Comparison of ENCODE assay signal across 8 cellular contexts in the genomic region with DNA sequence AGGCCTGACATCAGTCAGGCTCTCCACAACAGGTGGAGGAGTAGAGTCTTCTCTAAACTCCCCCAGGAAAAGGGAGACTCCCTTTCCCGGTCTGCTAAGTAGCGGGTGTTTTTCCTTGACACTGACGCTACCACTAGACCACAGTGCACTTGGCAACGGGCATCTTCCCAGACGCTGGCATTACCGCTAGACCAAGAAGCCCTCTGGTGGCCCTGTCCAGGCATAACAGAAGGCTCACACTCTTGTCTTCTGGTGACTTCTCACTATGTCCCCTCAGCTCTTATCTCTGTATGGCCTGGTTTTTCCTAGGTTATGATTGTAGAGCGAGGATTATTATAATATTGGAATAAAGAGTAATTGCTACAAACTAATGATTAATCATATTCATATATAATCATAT. TPM values are rescaled to one million over a fixed set of nuclear protein-coding genes. Genes with fewer than 3 reads are reported as not detected.
"Had no signal": no experiment of that assay in that cellular context is flagged by ENCODE, and none has a peak within 500 bp of the region (broad histone marks: within the 10 kb centered on the region; RNA-seq: fewer than 3 reads in every experiment).

No MANE protein-coding gene starts in this region.

RNA-seq across cellular contexts. Expression of gene PPP4R3C, which starts 20.7 kb away (rescaled TPM):
- total RNA-seq: activated CD8-positive, alpha-beta T cell treated with anti-CD3 and anti-CD28 coated beads for 36 hours; activated naive CD8-positive, alpha-beta T cell treated with anti-CD3 and anti-CD28 coated beads for 36 hours; activated T-cell treated with anti-CD3 and anti-CD28 coated beads, Interleukin-2, amount 50 U/mL, for 72 hours; activated T-helper 2 cell treated with anti-CD3 and anti-CD28 coated beads, Interferon-gamma antibody, Interleukin-2, Interleukin-4, amounts not matched to agents 10 μg/mL and 5 μg/mL and 100 μg/mL, durations not matched to agents 14 hours and 24 hours and 36 hours; cardiac septum; Right ventricle myocardium inferior; T-helper 1 cell treated with Interleukin-12 subunit alpha and Interleukin-12 subunit beta and Interleukin-4 antibody, amounts not matched to agents 30 ng/mL and 1 ng/mL, for 36 hours had no signal
- polyA plus RNA-seq: adipose tissue had no signal
